Comparison of ENCODE assay signal across 1 cellular context in genomic region chr6:32190054-32190945, GRCh38.
TF ChIP-seq lines count a peak whose summit lies in the region.

TSS of gene PBX2 (minus strand) at chr6:32190202. CDS start at chr6:32189915, 287 bp downstream.

TF ChIP-seq in GM23338, 12 proteins besides CTCF, POLR2A, EP300 and RAD21:
- TF ChIP-seq ZNF462 (CRISPR knock-in tag; IDR thresholded peaks at IDR 0.05) = no peak
- TF ChIP-seq CREB1 (CRISPR knock-in tag; IDR thresholded peaks at IDR 0.05; ENCODE audit: low read depth) = no peak
- no peak for TF ChIP-seq EZH2 (IDR thresholded peaks at IDR 0.05; ENCODE audit: low read depth, unreplicated experiment)
- TF ChIP-seq NANOG (IDR thresholded peaks at IDR 0.05; ENCODE audit: borderline replicate concordance) = no peak
- TF ChIP-seq POLR2AphosphoS5 (IDR thresholded peaks at IDR 0.05; ENCODE audit: low read depth) = peak; percentile 40
- no peak for TF ChIP-seq STAT1 (IDR thresholded peaks at IDR 0.05; ENCODE audit: unreplicated experiment)
